In genomic region chr1:226444901-226445300, GRCh38 we compare ENCODE assay signal across 8 cellular contexts. TPM values are rescaled to one million over a fixed set of nuclear protein-coding genes. Genes with fewer than 3 reads are reported as not detected.
DNase-seq lines count a peak whose midpoint lies in the region; ATAC-seq and TF ChIP-seq lines count a peak whose summit lies in the region.

No MANE protein-coding gene starts in this region.

- TF ChIP-seq EP300 in suprapubic skin (IDR thresholded peaks at IDR 0.05) = no peak

- no peak for TF ChIP-seq POLR2A in suprapubic skin (IDR thresholded peaks at IDR 0.05)

- WGBS in suprapubic skin = 75% methylated on average over 2 of the region's 2 CpGs

- H3K27ac ChIP-seq in CD8-positive, alpha-beta T cell (ENCODE audit: low read depth, low read length) = no peak overlapping the region
- no peak overlapping the region for H3K27ac ChIP-seq in suprapubic skin

- no peaks in the 10 kb centered on the region for H3K9me3 Mint-ChIP-seq in CD8-positive, alpha-beta T cell

- H3K36me3 ChIP-seq in CD8-positive, alpha-beta T cell (ENCODE audit: insufficient read depth, low read length) = no peaks in the 10 kb centered on the region
- H3K36me3 ChIP-seq in suprapubic skin = no peaks in the 10 kb centered on the region

- no peak overlapping the region for H3K4me3 ChIP-seq in CD8-positive, alpha-beta T cell (ENCODE audit: low read depth, low read length)
- H3K4me3 ChIP-seq in suprapubic skin = no peak overlapping the region

- H3K27me3 ChIP-seq in CD8-positive, alpha-beta T cell (ENCODE audit: insufficient read depth, low read length) = no peaks in the 10 kb centered on the region
- peaks cover 5% of the 10 kb centered on the region for H3K27me3 ChIP-seq in suprapubic skin

- peak overlapping the region; percentile 80 for H3K27ac Mint-ChIP-seq in CD8-positive, alpha-beta T cell

- intact Hi-C loops in CD8-positive, alpha-beta T cell (cut with DNase I, micrococcal nuclease) = loop anchor here (1.0 to 2.0 kb wide), 4 partner anchors 12 to 36 kb away; partner anchors contain the start of gene PARP1 (in 1 of the 2)

- peak; percentile 35 to 86 (median 59) for DNase-seq in CD8-positive, alpha-beta T cell
- DNase-seq in activated CD8-positive, alpha-beta memory T cell treated with anti-CD3 and anti-CD28 coated beads, Interleukin-2, amount 50 U/mL, for 48 hours = peak; percentile 68
- peak in 2 of 3 donors; percentile 34 to 36 for DNase-seq in stimulated activated CD4-positive, alpha-beta T cell treated with anti-CD3 and anti-CD28 coated beads, Interleukin-12 subunit alpha, Interleukin-12 subunit beta, amount 100 ng/mL, for 48 hours (ENCODE audit: low read depth in 2 of 3, low spot score in 1 of 3)
- DNase-seq in suprapubic skin (ENCODE audit: low spot score in 2 of 2) = no peak
- no peak for DNase-seq in SIG-M5 (lab: John Stamatoyannopoulos, UW)
- no peak for DNase-seq in HCEC 1CT

- CTCF ChIA-PET in CD8-positive, alpha-beta T cell (lab: Charles Lee) = interaction anchor here (0.7 to 5.7 kb wide), 15 partner anchors 11 to 179 kb away, joined by 3 to 43 read pairs (median 4); partner anchors contain the start of gene PARP1

- peaks cover 34% of the 10 kb centered on the region for H3K4me1 ChIP-seq in CD8-positive, alpha-beta T cell (ENCODE audit: insufficient read depth, low read length)
- H3K4me1 ChIP-seq in suprapubic skin = no peaks in the 10 kb centered on the region

- peak; percentile 44 for TF ChIP-seq CTCF in CD8-positive, alpha-beta T cell (IDR thresholded peaks at IDR 0.05)
- no peak for TF ChIP-seq CTCF in suprapubic skin (IDR thresholded peaks at IDR 0.05)

- H3K36me3 Mint-ChIP-seq in CD8-positive, alpha-beta T cell = no peaks in the 10 kb centered on the region

- no peaks in the 10 kb centered on the region for H3K9me3 ChIP-seq in CD8-positive, alpha-beta T cell (ENCODE audit: low read length)
- no peaks in the 10 kb centered on the region for H3K9me3 ChIP-seq in suprapubic skin

- no peaks in the 10 kb centered on the region for H3K27me3 Mint-ChIP-seq in CD8-positive, alpha-beta T cell (ENCODE audit: low read depth)

- H3K4me1 Mint-ChIP-seq in CD8-positive, alpha-beta T cell (ENCODE audit: low read depth) = peaks cover 35% of the 10 kb centered on the region

- H3K4me3 Mint-ChIP-seq in CD8-positive, alpha-beta T cell = peak overlapping the region; percentile 12

- ATAC-seq in CD8-positive, alpha-beta T cell = peak; percentile 99
- ATAC-seq in GM21367 (IDR thresholded peaks at IDR 0.05; ENCODE audit: unreplicated experiment) = peak; percentile 100
- ATAC-seq in HG03558 (IDR thresholded peaks at IDR 0.05; ENCODE audit: extremely low read depth, unreplicated experiment) = peak; percentile 99

- POLR2A ChIA-PET in CD8-positive, alpha-beta T cell (lab: Charles Lee) = interaction anchor here (1.2 to 2.9 kb wide), 4 partner anchors 9 to 36 kb away, joined by 3 to 21 read pairs (median 10); partner anchors contain the start of gene PARP1

RNA-seq across cellular contexts. Expression of gene PARP1, which starts 37.0 kb away (rescaled TPM):
- total RNA-seq in CD8-positive, alpha-beta T cell = 10 to 100 TPM; 38.6 to 46.2 TPM
- 10 to 100 TPM; 55.7 to 70.0 (median 60.6) TPM for total RNA-seq in suprapubic skin

Comparison
In these comparisons a context has a peak if more than half of its experiments do, and no peak if none do; other contexts are left out.
1. DNase-seq: peak in CD8-positive, alpha-beta T cell (7 of 7), activated CD8-positive, alpha-beta memory T cell treated with anti-CD3 and anti-CD28 coated beads, Interleukin-2, amount 50 U/mL, for 48 hours (single experiment) and stimulated activated CD4-positive, alpha-beta T cell treated with anti-CD3 and anti-CD28 coated beads, Interleukin-12 subunit alpha, Interleukin-12 subunit beta, amount 100 ng/mL, for 48 hours (2 of 3); none in suprapubic skin (0 of 2), SIG-M5 (single experiment) and HCEC 1CT (single experiment).
2. Peak in every context shown above with its lines, with median percentiles within 50 percentile points of each other: ATAC-seq.